Comparison of ENCODE assay signal across 18 cellular contexts in the genomic region with DNA sequence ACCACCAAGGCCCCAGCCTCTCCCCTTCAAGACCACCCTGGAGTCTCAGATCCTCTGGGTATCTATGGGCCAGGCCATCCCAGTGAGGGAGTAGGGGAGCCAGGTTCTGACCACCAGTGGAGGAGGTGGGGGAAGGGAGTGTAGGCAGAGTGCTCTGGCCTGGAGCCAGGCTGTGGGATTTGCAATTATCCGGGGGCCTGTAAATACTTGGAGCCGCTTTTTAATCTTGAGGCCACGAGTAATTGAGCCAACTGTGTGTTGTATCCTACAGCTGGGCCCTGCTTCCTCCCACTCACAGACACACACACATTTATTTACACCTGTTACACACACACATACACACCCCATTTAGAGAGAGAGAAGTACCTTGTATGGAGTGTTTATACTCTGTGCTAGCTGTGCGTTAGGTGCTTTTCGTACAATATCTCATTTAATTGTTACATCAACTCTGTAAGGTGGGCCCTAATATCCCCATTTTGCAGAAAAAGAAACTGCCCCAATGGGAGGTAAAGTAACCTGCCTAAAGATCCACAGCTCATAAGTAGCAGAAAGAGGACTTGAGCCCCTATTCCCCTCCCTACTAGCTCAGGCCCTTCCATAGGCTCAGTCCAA.
"Had no signal": no experiment of that assay in that cellular context is flagged by ENCODE, and none has a peak within 500 bp of the region (broad histone marks: within the 10 kb centered on the region; RNA-seq: fewer than 3 reads in every experiment).

No MANE protein-coding gene starts in this region.

- H3K4me1 Mint-ChIP-seq: activated B cell treated with CpG ODN at 0.5 μM for 24 hours had no signal

- DNase-seq: activated B cell treated with CpG ODN at 0.5 μM for 24 hours; activated CD4-positive, alpha-beta memory T cell treated with anti-CD3 and anti-CD28 coated beads, Interleukin-2, amount 10 ng/mL, durations not matched to agents 7 days and 5 days; activated CD4-positive, alpha-beta T cell treated with anti-CD3 and anti-CD28 coated beads for 4 hours; activated CD8-positive, alpha-beta memory T cell treated with anti-CD3 and anti-CD28 coated beads, Interleukin-2, amount 10 ng/mL, durations not matched to agents 7 days and 5 days; activated naive CD4-positive, alpha-beta T cell; activated naive CD8-positive, alpha-beta T cell treated with anti-CD3 and anti-CD28 coated beads, Interleukin-2, amount 10 ng/mL, durations not matched to agents 7 days and 5 days; amygdala; dorsolateral prefrontal cortex; natural killer cell; right lobe of liver; stimulated activated CD4-positive, alpha-beta T cell treated with anti-CD3 and anti-CD28 coated beads, Interleukin-4, amount 100 ng/mL, for 1 hour; stomach; testis had no signal

- H2AFZ ChIP-seq: parathyroid adenoma had no signal

- H3K27ac Mint-ChIP-seq: activated B cell treated with CpG ODN at 0.5 μM for 24 hours; activated CD4-positive, alpha-beta memory T cell treated with anti-CD3 and anti-CD28 coated beads, Interleukin-2, amount 10 ng/mL, durations not matched to agents 7 days and 5 days; activated CD8-positive, alpha-beta memory T cell treated with anti-CD3 and anti-CD28 coated beads, Interleukin-2, amount 10 ng/mL, durations not matched to agents 7 days and 5 days; activated naive CD8-positive, alpha-beta T cell treated with anti-CD3 and anti-CD28 coated beads, Interleukin-2, amount 10 ng/mL, durations not matched to agents 7 days and 5 days; activated T-helper 17 cell treated with anti-CD3 and anti-CD28 coated beads, Interleukin-2, amount 50 U/mL, for 72 hours; natural killer cell; type B pancreatic cell had no signal

- H3K4me2 ChIP-seq: smooth muscle cell had no signal

- H3K4me3 ChIP-seq: dorsolateral prefrontal cortex, right lobe of liver, smooth muscle cell, stomach, testis had no signal

- H3K9me3 ChIP-seq: neutrophil, right lobe of liver, stomach, testis had no signal

- H3K9ac ChIP-seq: parathyroid adenoma had no signal

- H3K4me3 Mint-ChIP-seq: activated B cell treated with CpG ODN at 0.5 μM for 24 hours; activated CD4-positive, alpha-beta memory T cell treated with anti-CD3 and anti-CD28 coated beads, Interleukin-2, amount 10 ng/mL, durations not matched to agents 7 days and 5 days; activated CD8-positive, alpha-beta memory T cell treated with anti-CD3 and anti-CD28 coated beads, Interleukin-2, amount 10 ng/mL, durations not matched to agents 7 days and 5 days; activated naive CD8-positive, alpha-beta T cell treated with anti-CD3 and anti-CD28 coated beads, Interleukin-2, amount 10 ng/mL, durations not matched to agents 7 days and 5 days; activated T-helper 17 cell treated with anti-CD3 and anti-CD28 coated beads, Interleukin-2, amount 50 U/mL, for 72 hours; natural killer cell; type B pancreatic cell had no signal

- H3K27me3 Mint-ChIP-seq: activated B cell treated with CpG ODN at 0.5 μM for 24 hours; activated T-helper 17 cell treated with anti-CD3 and anti-CD28 coated beads, Interleukin-2, amount 50 U/mL, for 72 hours had no signal

- H3K4me1 ChIP-seq: parathyroid adenoma, right lobe of liver, stomach, testis had no signal

- H3K27me3 ChIP-seq: dorsolateral prefrontal cortex, right lobe of liver, stomach, testis had no signal

- H3K79me2 ChIP-seq: parathyroid adenoma had no signal

- ATAC-seq: activated CD8-positive, alpha-beta memory T cell treated with anti-CD3 and anti-CD28 coated beads, Interleukin-2, amount 10 ng/mL, durations not matched to agents 7 days and 5 days; activated T-helper 17 cell treated with anti-CD3 and anti-CD28 coated beads, Interleukin-2, amount 50 U/mL, for 72 hours; natural killer cell; right lobe of liver had no signal

- H3K27ac ChIP-seq: dorsolateral prefrontal cortex, neutrophil, parathyroid adenoma, right lobe of liver, stomach, testis had no signal

- H3K36me3 Mint-ChIP-seq: activated CD8-positive, alpha-beta memory T cell treated with anti-CD3 and anti-CD28 coated beads, Interleukin-2, amount 10 ng/mL, durations not matched to agents 7 days and 5 days; activated naive CD8-positive, alpha-beta T cell treated with anti-CD3 and anti-CD28 coated beads, Interleukin-2, amount 10 ng/mL, durations not matched to agents 7 days and 5 days; type B pancreatic cell had no signal

- H3K9me3 Mint-ChIP-seq: activated B cell treated with CpG ODN at 0.5 μM for 24 hours; activated CD4-positive, alpha-beta memory T cell treated with anti-CD3 and anti-CD28 coated beads, Interleukin-2, amount 10 ng/mL, durations not matched to agents 7 days and 5 days; activated T-helper 17 cell treated with anti-CD3 and anti-CD28 coated beads, Interleukin-2, amount 50 U/mL, for 72 hours; type B pancreatic cell had no signal

- H3K36me3 ChIP-seq: neutrophil, right lobe of liver, stomach had no signal
